In the genomic region with DNA sequence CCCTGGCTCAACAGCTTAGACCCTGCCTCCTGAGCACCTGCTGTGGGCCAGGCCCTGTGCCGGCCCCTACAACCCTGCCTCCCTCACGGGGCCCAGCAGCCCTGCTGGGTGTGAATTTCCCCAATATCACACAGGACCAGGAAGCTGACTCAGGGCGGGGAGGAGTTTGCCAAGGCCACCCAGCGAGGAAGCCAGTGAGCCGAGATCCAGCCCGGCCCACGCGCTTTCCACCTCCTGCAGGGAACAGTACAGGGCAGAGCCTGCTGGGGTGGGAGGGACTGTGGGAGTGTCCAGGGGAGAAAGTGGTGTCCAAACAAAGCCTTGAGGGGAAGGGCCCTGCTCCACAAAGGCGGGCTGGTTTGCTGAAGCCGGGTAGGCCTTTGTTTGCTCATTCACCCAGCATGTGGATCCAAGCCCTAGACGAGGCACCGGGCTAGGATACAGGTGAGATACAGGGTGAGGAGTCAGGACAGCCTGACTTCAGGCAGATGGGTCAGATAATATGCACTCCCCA, we compare ENCODE assay signal across 8 cellular contexts. TPM values are rescaled to one million over a fixed set of nuclear protein-coding genes. Genes with fewer than 3 reads are reported as not detected.
A peak's percentile ranks its signal among the peaks of the same experiment; 100 is the strongest.
DNase-seq lines count a peak whose midpoint lies in the region; ATAC-seq, FAIRE-seq and TF ChIP-seq lines count a peak whose summit lies in the region.

No MANE protein-coding gene starts in this region.

- intact Hi-C loops in posterior vena cava (cut with DNase I) = no loop called here

- H3K4me3 ChIP-seq in WERI-Rb-1 (ENCODE audit: low read depth, low read length) (no peak overlapping the region), cardiac muscle cell (no peak overlapping the region)

- no peak overlapping the region for H3K27ac ChIP-seq in WERI-Rb-1
- peak overlapping the region; percentile 5 for H3K27ac ChIP-seq in cardiac muscle cell

- H3K9me3 ChIP-seq in WERI-Rb-1 (ENCODE audit: severe bottlenecking) (no peaks in the 10 kb centered on the region), cardiac muscle cell (ENCODE audit: low read depth) (no peaks in the 10 kb centered on the region)

- H3K36me3 ChIP-seq in WERI-Rb-1 (no peaks in the 10 kb centered on the region), cardiac muscle cell (no peaks in the 10 kb centered on the region)

- ATAC-seq in HG02852 (IDR thresholded peaks at IDR 0.05; ENCODE audit: unreplicated experiment) = no peak

- H3K4me1 ChIP-seq in cardiac muscle cell (ENCODE audit: low read depth) = peaks cover 15% of the 10 kb centered on the region

- FAIRE-seq in HTR-8/SVneo (lab: Jason Lieb, UNC) = peak; percentile 92

- DNase-seq in AG09319 (ENCODE audit: extremely low read depth, low read depth) (peak; percentile 56), HTR-8/SVneo (ENCODE audit: insufficient read length, low spot score) (peak; percentile 84), WERI-Rb-1 (peak; percentile 27), cardiac muscle cell (ENCODE audit: low read depth in 1 of 2, low spot score in 1 of 2) (peak; percentile 56 to 99), posterior vena cava (ENCODE audit: low spot score) (peak; percentile 98), middle frontal gyrus (ENCODE audit: extremely low spot score, low spot score) (no peak), DMS79 treated with DMSO at 0.1 percent for 48 hours (lab: John Stamatoyannopoulos, UW) (no peak)

- H3K27me3 ChIP-seq in WERI-Rb-1 (ENCODE audit: insufficient read depth, low read depth, severe bottlenecking) (no peaks in the 10 kb centered on the region), cardiac muscle cell (no peaks in the 10 kb centered on the region)

- TF ChIP-seq CTCF in AG09319 (IDR thresholded peaks at IDR 0.05; ENCODE audit: low read depth, low read length) = no peak
- no peak for TF ChIP-seq CTCF in WERI-Rb-1 (IDR thresholded peaks at IDR 0.05; ENCODE audit: low read depth, low read length)
- TF ChIP-seq CTCF in cardiac muscle cell (IDR thresholded peaks at IDR 0.05; ENCODE audit: low read depth, low read length) = no peak

RNA-seq across cellular contexts. Expression of gene RPL3, which starts 26.8 kb away (rescaled TPM):
- 2,304 and 2,959 TPM in 2 replicates for total RNA-seq in cardiac muscle cell
- 1,107 and 1,423 TPM in 2 replicates for polyA plus RNA-seq in cardiac muscle cell
- total RNA-seq in posterior vena cava = 1,000 to 10,000 TPM; 1,303 to 1,339 TPM

RNA-seq across cellular contexts. Expression of gene PDGFB, which starts 47.8 kb away (rescaled TPM):
- total RNA-seq in cardiac muscle cell (15.3 and 18.2 TPM in 2 replicates), posterior vena cava (1 to 10 TPM; 7.5 to 8.1 TPM)
- polyA plus RNA-seq in cardiac muscle cell = 8.6 and 9.8 TPM in 2 replicates

RNA-seq across cellular contexts. Expression of gene SYNGR1, which starts 57.2 kb away (rescaled TPM):
- total RNA-seq in cardiac muscle cell = 40.7 and 61.8 TPM in 2 replicates
- polyA plus RNA-seq in cardiac muscle cell = 81.9 and 112 TPM in 2 replicates
- 10 to 100 TPM; 12.8 to 15.2 TPM for total RNA-seq in posterior vena cava

Comparison
In these comparisons a context has a peak if more than half of its experiments do, and no peak if none do; other contexts are left out.
1. DNase-seq: peak in AG09319 (single experiment), HTR-8/SVneo (single experiment), WERI-Rb-1 (single experiment), cardiac muscle cell (2 of 2) and posterior vena cava (single experiment); none in middle frontal gyrus (single experiment) and DMS79 treated with DMSO at 0.1 percent for 48 hours (single experiment).